11 cellular contexts compared by ENCODE assay signal in genomic region chr1:96865731-96866684, GRCh38.
DNase-seq lines count a peak whose midpoint lies in the region; ATAC-seq, FAIRE-seq and TF ChIP-seq lines count a peak whose summit lies in the region.
"Had no signal": no experiment of that assay in that cellular context is flagged by ENCODE, and none has a peak within 500 bp of the region (broad histone marks: within the 10 kb centered on the region; RNA-seq: fewer than 3 reads in every experiment).

No MANE protein-coding gene starts in this region.

- FAIRE-seq in kidney (lab: Jason Lieb, UNC): peak; percentile 59

- peak; percentile 68 to 85 for TF ChIP-seq EP300 in tibial nerve (IDR thresholded peaks at IDR 0.05)

- H3K4me3 ChIP-seq in kidney (ENCODE audit: low read length in 2 of 2) (no peak overlapping the region), tibial nerve (no peak overlapping the region)

- no peak overlapping the region for H3K27ac ChIP-seq in kidney (ENCODE audit: low read depth in 2 of 2, low read length in 2 of 2)
- peak overlapping the region in 3 of 4 donors; percentile 21 to 78 (median 72) for H3K27ac ChIP-seq in tibial nerve

- ATAC-seq in GM21381 (IDR thresholded peaks at IDR 0.05; ENCODE audit: unreplicated experiment) (no peak), GM19452 (IDR thresholded peaks at IDR 0.05; ENCODE audit: unreplicated experiment) (no peak), HG02973 (IDR thresholded peaks at IDR 0.05; ENCODE audit: unreplicated experiment) (no peak)

- H3K9me3 ChIP-seq in kidney (ENCODE audit: control insufficient read depth in 1 of 2, low read length in 2 of 2): no peaks in the 10 kb centered on the region
- peaks cover 0 to 15% (median 0%) of the 10 kb centered on the region in 4 donors for H3K9me3 ChIP-seq in tibial nerve

- no peak overlapping the region for H3K9ac ChIP-seq in kidney (ENCODE audit: low read length in 2 of 2)

- TF ChIP-seq POLR2A in tibial nerve (IDR thresholded peaks at IDR 0.05): no peak

- no peaks in the 10 kb centered on the region for H3K27me3 ChIP-seq in tibial nerve

- TF ChIP-seq CTCF in kidney (IDR thresholded peaks at IDR 0.05; ENCODE audit: borderline replicate concordance, extremely low read depth, insufficient read depth) (no peak), tibial nerve (IDR thresholded peaks at IDR 0.05) (no peak)

- DNase-seq in HS-5 (ENCODE audit: low read depth) (peak; percentile 98), brain pericyte (ENCODE audit: low read depth, low spot score) (peak; percentile 59), kidney (no peak), tibial nerve (ENCODE audit: low spot score in 2 of 2) (peak in 1 of 2 donors; percentile 43), NCI-H524 (lab: John Stamatoyannopoulos, UW) (no peak)
- DNase-seq: activated naive CD8-positive, alpha-beta T cell treated with anti-CD3 and anti-CD28 coated beads for 36 hours; NCI-H1417; stimulated activated CD4-positive, alpha-beta T cell treated with anti-CD3 and anti-CD28 coated beads, Interleukin-1b, Interleukin-23, amount 100 ng/mL, for 48 hours had no signal

- H3K4me1 ChIP-seq in kidney (ENCODE audit: control insufficient read depth in 1 of 2, insufficient read depth in 1 of 2, low read depth in 1 of 2, low read length in 2 of 2) (no peaks in the 10 kb centered on the region), tibial nerve (peaks cover 0 to 12% (median 0%) of the 10 kb centered on the region in 4 donors)

- intact Hi-C loops in kidney (cut with DNase I): no loop called here

- WGBS in tibial nerve, 2 donors: 40 to 44% methylated on average over 3 of the region's 3 CpGs

- H3K36me3 ChIP-seq in kidney (ENCODE audit: control insufficient read depth in 1 of 2, insufficient read depth in 2 of 2, low read length in 2 of 2) (no peaks in the 10 kb centered on the region), tibial nerve (no peaks in the 10 kb centered on the region)

Comparison
In these comparisons a context has a peak if more than half of its experiments do, and no peak if none do; other contexts are left out.
1. DNase-seq: peak in HS-5 (single experiment) and brain pericyte (single experiment); none in kidney (single experiment) and NCI-H524 (0 of 2).
2. H3K27ac ChIP-seq: peak in tibial nerve (3 of 4); none in kidney (0 of 2).